In genomic region chr11:78327945-78328344, GRCh38 we compare ENCODE assay signal across 25 cellular contexts.
"Had no signal": no experiment of that assay in that cellular context is flagged by ENCODE, and none has a peak within 500 bp of the region (broad histone marks: within the 10 kb centered on the region; RNA-seq: fewer than 3 reads in every experiment).

No MANE protein-coding gene starts in this region.

- H3K4me3 ChIP-seq: gastrocnemius medialis, lower lobe of right lung, ovary, psoas muscle, skin epidermis, spleen, testis, tibial artery, upper lobe of left lung had no signal

- H3K36me3 ChIP-seq: gastrocnemius medialis, lower lobe of right lung, ovary, spleen, upper lobe of left lung had no signal

- H3K4me1 ChIP-seq: gastrocnemius medialis, psoas muscle, testis had no signal

- DNase-seq: effector CD8-positive, alpha-beta T cell; endodermal cell; foreskin fibroblast; gastrocnemius medialis; head of caudate nucleus; left ventricle myocardium superior; lower lobe of right lung; natural killer cell; occipital lobe; ovary; posterior cingulate gyrus; psoas muscle; right cardiac atrium; spleen; stimulated activated CD4-positive, alpha-beta T cell treated with anti-CD3 and anti-CD28 coated beads, Interleukin-4, amount 100 ng/mL, for 4 hours; stimulated activated naive CD8-positive, alpha-beta T cell treated with anti-CD3 and anti-CD28 coated beads, Interleukin-15, amount 100 ng/mL, for 72 hours; testis; tibial artery; upper lobe of left lung had no signal

- H3K27ac ChIP-seq: epithelial cell of prostate, gastrocnemius medialis, lower lobe of right lung, ovary, psoas muscle, skin epidermis, spleen, testis, tibial artery, upper lobe of left lung had no signal

- FAIRE-seq: keratinocyte, urothelium cell line had no signal

- H3K9me3 ChIP-seq: gastrocnemius medialis, lower lobe of right lung, ovary, psoas muscle, spleen, testis, tibial artery, upper lobe of left lung had no signal

- H3K27me3 ChIP-seq: gastrocnemius medialis, ovary, spleen, testis, tibial artery, upper lobe of left lung had no signal

- ATAC-seq: esophagus mucosa; gastrocnemius medialis; left ventricle myocardium superior; lower lobe of right lung; natural killer cell; psoas muscle; right cardiac atrium; stimulated activated memory B cell treated with anti-CD40 and anti-IgM and Interleukin-4, amounts not matched to agents 10 μg/mL and 1 μg/mL and 100 μg/mL, for 72 hours; stimulated activated naive CD8-positive, alpha-beta T cell treated with anti-CD3 and anti-CD28 coated beads, Interleukin-15, amount 100 ng/mL, for 72 hours had no signal
